8 cellular contexts compared by ENCODE assay signal in genomic region chr14:57317248-57317833, GRCh38. TPM values are rescaled to one million over a fixed set of nuclear protein-coding genes. Genes with fewer than 3 reads are reported as not detected.
DNase-seq lines count a peak whose midpoint lies in the region; ATAC-seq, FAIRE-seq and TF ChIP-seq lines count a peak whose summit lies in the region.

No MANE protein-coding gene starts in this region.

- FAIRE-seq in colon (lab: Jason Lieb, UNC) (peak; percentile 86), HepG2 (lab: Jason Lieb, UNC) (no peak)

- no TSS peak for BruUV-seq in HepG2 (replicated peaks; lab: Mats Ljungman, UMichigan)

- TF ChIP-seq POLR2A in HepG2 (IDR thresholded peaks at IDR 0.05; ENCODE audit: insufficient read depth in 1 of 2, low read depth in 2 of 2, low read length in 2 of 2): no peak

- intact Hi-C loops in HepG2 (cut with micrococcal nuclease; ENCODE audit: unreplicated experiment): loop anchor here (1.0 to 5.0 kb wide), 3 partner anchors 61 to 826 kb away; no protein-coding TSS in a partner anchor

- WGBS in HepG2 (ENCODE audit: low lambda C conversion rate): 2% methylated on average over 3 of the region's 3 CpGs

- no peak overlapping the region for H3K4me3 ChIP-seq in HepG2 (replicated peaks in 1 of 3; ENCODE audit: insufficient read depth in 1 of 3, low read depth in 2 of 3, low read length in 3 of 3)

- no peak overlapping the region for H3K27ac ChIP-seq in HepG2 (ENCODE audit: extremely low read length, insufficient read depth, low read length)

- H3K9ac ChIP-seq in HepG2 (ENCODE audit: insufficient read depth, low read depth, low read length): no peak overlapping the region

- H3K4me1 ChIP-seq in HepG2 (ENCODE audit: insufficient read depth, low read length): no peaks in the 10 kb centered on the region

- no peaks in the 10 kb centered on the region for H3K9me3 ChIP-seq in HepG2 (ENCODE audit: low read length)

- DNase-seq in GM03348 (ENCODE audit: low spot score) (peak; percentile 78), NCI-H446 (lab: John Stamatoyannopoulos, UW) (peak; percentile 75 to 79), HepG2 (ENCODE audit: low spot score) (peak; percentile 76)
- DNase-seq in activated CD4-positive, alpha-beta T cell treated with anti-CD3 and anti-CD28 coated beads for 4 hours: peak; percentile 70 to 80
- DNase-seq in stimulated activated CD4-positive, alpha-beta T cell treated with anti-CD3 and anti-CD28 coated beads, TNF-alpha, amount 100 ng/mL, for 24 hours (ENCODE audit: low read depth in 3 of 3): peak; percentile 53 to 66 (median 57)

- H3K4me2 ChIP-seq in HepG2 (ENCODE audit: low read depth, low read length): no peak overlapping the region

- H3K36me3 ChIP-seq in HepG2 (replicated peaks in 1 of 2; ENCODE audit: control insufficient read depth in 1 of 2, insufficient read depth in 2 of 2, low read length in 2 of 2): no peaks in the 10 kb centered on the region

- TF ChIP-seq CTCF in HepG2 (CRISPR knock-in tag; IDR thresholded peaks at IDR 0.05): peak; percentile 80

- ATAC-seq in HG02981 (IDR thresholded peaks at IDR 0.05; ENCODE audit: unreplicated experiment) (peak; percentile 70), HepG2 (peak; percentile 74; the same call in 2 of the 3 replicates), HG03342 (IDR thresholded peaks at IDR 0.05; ENCODE audit: unreplicated experiment) (no peak)

- H2AFZ ChIP-seq in HepG2 (ENCODE audit: low read length): no peak overlapping the region

- CTCF ChIA-PET in HepG2 (lab: Yijun Ruan, JAX; ENCODE audit: low intra/inter-chr PET ratio, low total read pairs): interaction anchor here (1.2 to 3.1 kb wide), 3 partner anchors 62 to 826 kb away, joined by 4 to 14 read pairs (median 6); no protein-coding TSS in a partner anchor

- H4K20me1 ChIP-seq in HepG2 (ENCODE audit: insufficient read depth, low read length): no peaks in the 10 kb centered on the region

- H3K27me3 ChIP-seq in HepG2 (ENCODE audit: control insufficient read depth in 1 of 2, insufficient read depth in 2 of 2, low read length in 2 of 2): peaks cover 3 to 13% of the 10 kb centered on the region in 2 experiments; a peak in 2 of 5 replicates

- TF ChIP-seq RAD21 in HepG2 (CRISPR knock-in tag; IDR thresholded peaks at IDR 0.05): 0 out of 2 replicates have a peak, but pooled peaks have one; percentile 54

- no peaks in the 10 kb centered on the region for H3K79me2 ChIP-seq in HepG2 (ENCODE audit: insufficient read depth, low read length)

- POLR2A ChIA-PET in HepG2 (lab: Yijun Ruan, JAX): no interaction called here

- TF ChIP-seq EP300 in HepG2 (IDR thresholded peaks at IDR 0.05; ENCODE audit: low read depth in 2 of 2, low read length in 2 of 2): no peak
- no peak for TF ChIP-seq EP300 in HepG2 (CRISPR knock-in tag; IDR thresholded peaks at IDR 0.05; ENCODE audit: borderline replicate concordance)

- in situ Hi-C loops in HepG2 (cut with HindIII; ENCODE audit: extremely low pct_ligation_motif_present, low pct_unique_long_range_greater_than_20kb): loop anchor here (5.0 kb wide), 1 partner anchor 825 kb away; no protein-coding TSS in a partner anchor

TF ChIP-seq in HepG2, 621 proteins besides CTCF, POLR2A, EP300 and RAD21 (continues in another document):
- TF ChIP-seq, protein P1, sequence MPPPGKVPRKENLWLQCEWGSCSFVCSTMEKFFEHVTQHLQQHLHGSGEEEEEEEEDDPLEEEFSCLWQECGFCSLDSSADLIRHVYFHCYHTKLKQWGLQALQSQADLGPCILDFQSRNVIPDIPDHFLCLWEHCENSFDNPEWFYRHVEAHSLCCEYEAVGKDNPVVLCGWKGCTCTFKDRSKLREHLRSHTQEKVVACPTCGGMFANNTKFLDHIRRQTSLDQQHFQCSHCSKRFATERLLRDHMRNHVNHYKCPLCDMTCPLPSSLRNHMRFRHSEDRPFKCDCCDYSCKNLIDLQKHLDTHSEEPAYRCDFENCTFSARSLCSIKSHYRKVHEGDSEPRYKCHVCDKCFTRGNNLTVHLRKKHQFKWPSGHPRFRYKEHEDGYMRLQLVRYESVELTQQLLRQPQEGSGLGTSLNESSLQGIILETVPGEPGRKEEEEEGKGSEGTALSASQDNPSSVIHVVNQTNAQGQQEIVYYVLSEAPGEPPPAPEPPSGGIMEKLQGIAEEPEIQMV (CRISPR knock-in tag; IDR thresholded peaks at IDR 0.05; ENCODE audit: low read depth): no peak
- TF ChIP-seq ZNF816 (CRISPR knock-in tag; IDR thresholded peaks at IDR 0.05; ENCODE audit: borderline replicate concordance) (no peak), ZNF432 (CRISPR knock-in tag; IDR thresholded peaks at IDR 0.05; ENCODE audit: borderline replicate concordance) (no peak), CEBPG (CRISPR knock-in tag; IDR thresholded peaks at IDR 0.05) (peak; percentile 12; the same call in 1 of the 2 replicates), ZUFSP (CRISPR knock-in tag; IDR thresholded peaks at IDR 0.05; ENCODE audit: borderline replicate concordance) (no peak), ZNF567 (CRISPR knock-in tag; IDR thresholded peaks at IDR 0.05; ENCODE audit: borderline replicate concordance) (no peak), CBX1 (IDR thresholded peaks at IDR 0.05; ENCODE audit: low read depth) (no peak), RAD51 (IDR thresholded peaks at IDR 0.05; ENCODE audit: borderline replicate concordance) (no peak), ZNF30 (CRISPR knock-in tag; IDR thresholded peaks at IDR 0.05) (no peak), ZSCAN29 (CRISPR knock-in tag; conservative IDR thresholded peaks at IDR 0.05) (no peak), SMC3 (IDR thresholded peaks at IDR 0.05; ENCODE audit: low read length) (peak; percentile 82), STAG1 (CRISPR knock-in tag; IDR thresholded peaks at IDR 0.05) (peak; percentile 78), FOXM1 (CRISPR knock-in tag; IDR thresholded peaks at IDR 0.05) (no peak)

RNA-seq across cellular contexts. Expression of gene AP5M1, which starts 48.6 kb away (rescaled TPM):
- 35.0 and 49.4 TPM in 2 replicates for total RNA-seq in HepG2 (2016; rRNA removed; fragmentation: Illumina TruSeq; extraction: Trizol)
- 7.9 and 8.0 TPM in 2 replicates for total RNA-seq in HepG2 (2016; cell fraction: cytosol; rRNA removed; fragmentation: Illumina TruSeq; extraction: Trizol; ENCODE audit: low read depth)
- total RNA-seq in HepG2 (2016; cell fraction: insoluble cytoplasmic fraction; rRNA removed; fragmentation: Illumina TruSeq; extraction: Trizol): 32.1 and 50.3 TPM in 2 replicates
- 16.7 and 17.0 TPM in 2 replicates for total RNA-seq in HepG2 (2016; cell fraction: membrane; rRNA removed; fragmentation: Illumina TruSeq; extraction: Trizol)
- 27.4 and 31.2 TPM in 2 replicates for total RNA-seq in HepG2 (2016; cell fraction: nucleus; rRNA removed; fragmentation: Illumina TruSeq; extraction: Trizol)
- 14.8 and 15.2 TPM in 2 replicates for polyA plus RNA-seq in HepG2 (2011; rRNA removed)
- polyA plus RNA-seq in HepG2 (2011; cell fraction: cytosol; rRNA removed): 8.0 and 12.4 TPM in 2 replicates
- polyA plus RNA-seq in HepG2 (2011; cell fraction: nucleus; rRNA removed): 14.7 and 17.3 TPM in 2 replicates
- 15.2 and 16.3 TPM in 2 replicates for polyA plus RNA-seq in HepG2 (2012)
- polyA plus RNA-seq in HepG2 (2016; cell fraction: cytosol; fragmentation: Illumina TruSeq; extraction: Trizol; ENCODE audit: low read depth): 1.7 and 2.0 TPM in 2 replicates
- polyA plus RNA-seq in HepG2 (2016; cell fraction: insoluble cytoplasmic fraction; fragmentation: Illumina TruSeq; extraction: Trizol; ENCODE audit: low read depth): 35.2 and 38.3 TPM in 2 replicates
- polyA plus RNA-seq in HepG2 (2016; cell fraction: membrane; fragmentation: Illumina TruSeq; extraction: Trizol; ENCODE audit: low read depth): 6.3 and 7.1 TPM in 2 replicates
- 21.5 and 26.5 TPM in 2 replicates for polyA plus RNA-seq in HepG2 (2016; cell fraction: nucleus; fragmentation: Illumina TruSeq; extraction: Trizol; ENCODE audit: insufficient read depth, low read depth)
- polyA minus RNA-seq in HepG2 (2011; rRNA and poly(A)+ RNA removed; ENCODE audit: low replicate concordance): 24.6 and 53.9 TPM in 2 replicates
- polyA minus RNA-seq in HepG2 (2011; cell fraction: cytosol; rRNA and poly(A)+ RNA removed): 13.2 and 17.5 TPM in 2 replicates
- polyA minus RNA-seq in HepG2 (2011; cell fraction: nucleus; rRNA and poly(A)+ RNA removed): 58.5 and 62.4 TPM in 2 replicates

RNA-seq across cellular contexts. Expression of gene EXOC5, which starts 48.6 kb away (rescaled TPM):
- total RNA-seq in HepG2 (2016; rRNA removed; fragmentation: Illumina TruSeq; extraction: Trizol): 43.8 and 76.6 TPM in 2 replicates
- 11.7 and 14.1 TPM in 2 replicates for total RNA-seq in HepG2 (2016; cell fraction: cytosol; rRNA removed; fragmentation: Illumina TruSeq; extraction: Trizol; ENCODE audit: low read depth)
- 45.0 and 72.8 TPM in 2 replicates for total RNA-seq in HepG2 (2016; cell fraction: insoluble cytoplasmic fraction; rRNA removed; fragmentation: Illumina TruSeq; extraction: Trizol)
- total RNA-seq in HepG2 (2016; cell fraction: membrane; rRNA removed; fragmentation: Illumina TruSeq; extraction: Trizol): 37.8 and 39.6 TPM in 2 replicates
- 26.9 and 28.1 TPM in 2 replicates for total RNA-seq in HepG2 (2016; cell fraction: nucleus; rRNA removed; fragmentation: Illumina TruSeq; extraction: Trizol)
- polyA plus RNA-seq in HepG2 (2011; rRNA removed): 12.1 and 15.1 TPM in 2 replicates
- 7.2 and 11.3 TPM in 2 replicates for polyA plus RNA-seq in HepG2 (2011; cell fraction: cytosol; rRNA removed)
- polyA plus RNA-seq in HepG2 (2011; cell fraction: nucleus; rRNA removed): 5.2 and 7.2 TPM in 2 replicates
- 18.6 and 23.2 TPM in 2 replicates for polyA plus RNA-seq in HepG2 (2012)
- polyA plus RNA-seq in HepG2 (2016; cell fraction: cytosol; fragmentation: Illumina TruSeq; extraction: Trizol; ENCODE audit: low read depth): 3.3 and 4.7 TPM in 2 replicates
- polyA plus RNA-seq in HepG2 (2016; cell fraction: insoluble cytoplasmic fraction; fragmentation: Illumina TruSeq; extraction: Trizol; ENCODE audit: low read depth): 47.1 and 53.1 TPM in 2 replicates
- 14.6 and 15.6 TPM in 2 replicates for polyA plus RNA-seq in HepG2 (2016; cell fraction: membrane; fragmentation: Illumina TruSeq; extraction: Trizol; ENCODE audit: low read depth)
- polyA plus RNA-seq in HepG2 (2016; cell fraction: nucleus; fragmentation: Illumina TruSeq; extraction: Trizol; ENCODE audit: insufficient read depth, low read depth): 19.0 and 22.3 TPM in 2 replicates
- 7.5 and 11.4 TPM in 2 replicates for polyA minus RNA-seq in HepG2 (2011; rRNA and poly(A)+ RNA removed; ENCODE audit: low replicate concordance)
- polyA minus RNA-seq in HepG2 (2011; cell fraction: cytosol; rRNA and poly(A)+ RNA removed): 17.1 and 20.3 TPM in 2 replicates
- polyA minus RNA-seq in HepG2 (2011; cell fraction: nucleus; rRNA and poly(A)+ RNA removed): 28.6 and 33.4 TPM in 2 replicates
